ENCODE assay signal across 1 cellular context in the genomic region with DNA sequence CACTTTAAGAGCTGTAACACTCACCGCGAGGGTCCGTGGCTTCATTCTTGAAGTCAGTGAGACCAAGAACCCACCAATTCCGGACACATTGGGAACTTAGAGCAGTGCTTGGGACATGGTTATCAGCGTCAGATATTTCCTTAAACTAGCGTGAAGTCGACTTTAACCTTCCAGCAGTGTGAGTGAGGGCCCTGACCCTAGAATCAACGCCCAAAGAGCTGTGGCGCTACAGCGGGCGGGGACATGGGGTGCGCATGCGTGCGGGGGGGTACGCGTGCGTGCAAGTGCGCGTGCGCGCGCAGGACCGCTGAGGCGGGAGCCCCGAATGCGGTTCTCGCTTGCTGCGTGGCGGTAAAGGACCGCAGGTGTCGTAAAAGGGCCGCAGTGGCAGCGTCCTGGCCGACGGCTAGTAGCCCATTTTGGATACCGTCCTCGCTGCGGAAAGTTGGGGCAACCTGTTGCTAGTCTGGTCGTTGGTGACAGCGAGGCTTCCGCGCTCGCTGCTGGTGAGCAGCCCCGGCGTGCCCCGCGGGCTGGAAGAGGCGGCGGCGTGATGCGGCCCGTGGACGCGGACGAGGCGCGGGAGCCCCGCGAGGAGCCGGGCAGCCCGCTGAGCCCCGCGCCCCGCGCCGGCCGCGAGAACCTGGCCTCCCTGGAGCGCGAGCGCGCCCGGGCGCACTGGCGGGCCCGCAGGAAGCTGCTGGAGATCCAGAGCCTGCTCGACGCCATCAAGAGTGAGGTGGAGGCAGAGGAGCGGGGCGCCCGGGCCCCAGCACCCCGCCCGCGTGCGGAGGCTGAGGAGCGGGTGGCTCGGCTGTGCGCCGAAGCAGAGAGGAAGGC.
TF ChIP-seq lines count a peak whose summit lies in the region.

No MANE protein-coding gene starts in this region.

TF ChIP-seq in H1, 55 proteins besides CTCF, POLR2A, EP300 and RAD21:
- TF ChIP-seq, protein P1, sequence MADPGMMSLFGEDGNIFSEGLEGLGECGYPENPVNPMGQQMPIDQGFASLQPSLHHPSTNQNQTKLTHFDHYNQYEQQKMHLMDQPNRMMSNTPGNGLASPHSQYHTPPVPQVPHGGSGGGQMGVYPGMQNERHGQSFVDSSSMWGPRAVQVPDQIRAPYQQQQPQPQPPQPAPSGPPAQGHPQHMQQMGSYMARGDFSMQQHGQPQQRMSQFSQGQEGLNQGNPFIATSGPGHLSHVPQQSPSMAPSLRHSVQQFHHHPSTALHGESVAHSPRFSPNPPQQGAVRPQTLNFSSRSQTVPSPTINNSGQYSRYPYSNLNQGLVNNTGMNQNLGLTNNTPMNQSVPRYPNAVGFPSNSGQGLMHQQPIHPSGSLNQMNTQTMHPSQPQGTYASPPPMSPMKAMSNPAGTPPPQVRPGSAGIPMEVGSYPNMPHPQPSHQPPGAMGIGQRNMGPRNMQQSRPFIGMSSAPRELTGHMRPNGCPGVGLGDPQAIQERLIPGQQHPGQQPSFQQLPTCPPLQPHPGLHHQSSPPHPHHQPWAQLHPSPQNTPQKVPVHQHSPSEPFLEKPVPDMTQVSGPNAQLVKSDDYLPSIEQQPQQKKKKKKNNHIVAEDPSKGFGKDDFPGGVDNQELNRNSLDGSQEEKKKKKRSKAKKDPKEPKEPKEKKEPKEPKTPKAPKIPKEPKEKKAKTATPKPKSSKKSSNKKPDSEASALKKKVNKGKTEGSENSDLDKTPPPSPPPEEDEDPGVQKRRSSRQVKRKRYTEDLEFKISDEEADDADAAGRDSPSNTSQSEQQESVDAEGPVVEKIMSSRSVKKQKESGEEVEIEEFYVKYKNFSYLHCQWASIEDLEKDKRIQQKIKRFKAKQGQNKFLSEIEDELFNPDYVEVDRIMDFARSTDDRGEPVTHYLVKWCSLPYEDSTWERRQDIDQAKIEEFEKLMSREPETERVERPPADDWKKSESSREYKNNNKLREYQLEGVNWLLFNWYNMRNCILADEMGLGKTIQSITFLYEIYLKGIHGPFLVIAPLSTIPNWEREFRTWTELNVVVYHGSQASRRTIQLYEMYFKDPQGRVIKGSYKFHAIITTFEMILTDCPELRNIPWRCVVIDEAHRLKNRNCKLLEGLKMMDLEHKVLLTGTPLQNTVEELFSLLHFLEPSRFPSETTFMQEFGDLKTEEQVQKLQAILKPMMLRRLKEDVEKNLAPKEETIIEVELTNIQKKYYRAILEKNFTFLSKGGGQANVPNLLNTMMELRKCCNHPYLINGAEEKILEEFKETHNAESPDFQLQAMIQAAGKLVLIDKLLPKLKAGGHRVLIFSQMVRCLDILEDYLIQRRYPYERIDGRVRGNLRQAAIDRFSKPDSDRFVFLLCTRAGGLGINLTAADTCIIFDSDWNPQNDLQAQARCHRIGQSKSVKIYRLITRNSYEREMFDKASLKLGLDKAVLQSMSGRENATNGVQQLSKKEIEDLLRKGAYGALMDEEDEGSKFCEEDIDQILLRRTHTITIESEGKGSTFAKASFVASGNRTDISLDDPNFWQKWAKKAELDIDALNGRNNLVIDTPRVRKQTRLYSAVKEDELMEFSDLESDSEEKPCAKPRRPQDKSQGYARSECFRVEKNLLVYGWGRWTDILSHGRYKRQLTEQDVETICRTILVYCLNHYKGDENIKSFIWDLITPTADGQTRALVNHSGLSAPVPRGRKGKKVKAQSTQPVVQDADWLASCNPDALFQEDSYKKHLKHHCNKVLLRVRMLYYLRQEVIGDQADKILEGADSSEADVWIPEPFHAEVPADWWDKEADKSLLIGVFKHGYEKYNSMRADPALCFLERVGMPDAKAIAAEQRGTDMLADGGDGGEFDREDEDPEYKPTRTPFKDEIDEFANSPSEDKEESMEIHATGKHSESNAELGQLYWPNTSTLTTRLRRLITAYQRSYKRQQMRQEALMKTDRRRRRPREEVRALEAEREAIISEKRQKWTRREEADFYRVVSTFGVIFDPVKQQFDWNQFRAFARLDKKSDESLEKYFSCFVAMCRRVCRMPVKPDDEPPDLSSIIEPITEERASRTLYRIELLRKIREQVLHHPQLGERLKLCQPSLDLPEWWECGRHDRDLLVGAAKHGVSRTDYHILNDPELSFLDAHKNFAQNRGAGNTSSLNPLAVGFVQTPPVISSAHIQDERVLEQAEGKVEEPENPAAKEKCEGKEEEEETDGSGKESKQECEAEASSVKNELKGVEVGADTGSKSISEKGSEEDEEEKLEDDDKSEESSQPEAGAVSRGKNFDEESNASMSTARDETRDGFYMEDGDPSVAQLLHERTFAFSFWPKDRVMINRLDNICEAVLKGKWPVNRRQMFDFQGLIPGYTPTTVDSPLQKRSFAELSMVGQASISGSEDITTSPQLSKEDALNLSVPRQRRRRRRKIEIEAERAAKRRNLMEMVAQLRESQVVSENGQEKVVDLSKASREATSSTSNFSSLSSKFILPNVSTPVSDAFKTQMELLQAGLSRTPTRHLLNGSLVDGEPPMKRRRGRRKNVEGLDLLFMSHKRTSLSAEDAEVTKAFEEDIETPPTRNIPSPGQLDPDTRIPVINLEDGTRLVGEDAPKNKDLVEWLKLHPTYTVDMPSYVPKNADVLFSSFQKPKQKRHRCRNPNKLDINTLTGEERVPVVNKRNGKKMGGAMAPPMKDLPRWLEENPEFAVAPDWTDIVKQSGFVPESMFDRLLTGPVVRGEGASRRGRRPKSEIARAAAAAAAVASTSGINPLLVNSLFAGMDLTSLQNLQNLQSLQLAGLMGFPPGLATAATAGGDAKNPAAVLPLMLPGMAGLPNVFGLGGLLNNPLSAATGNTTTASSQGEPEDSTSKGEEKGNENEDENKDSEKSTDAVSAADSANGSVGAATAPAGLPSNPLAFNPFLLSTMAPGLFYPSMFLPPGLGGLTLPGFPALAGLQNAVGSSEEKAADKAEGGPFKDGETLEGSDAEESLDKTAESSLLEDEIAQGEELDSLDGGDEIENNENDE (IDR thresholded peaks at IDR 0.05; ENCODE audit: insufficient replicate concordance, low read length): no peak
- TF ChIP-seq HDAC6 (IDR thresholded peaks at IDR 0.05; ENCODE audit: low read depth, low read length) (no peak), FOSL1 (IDR thresholded peaks at IDR 0.05; ENCODE audit: insufficient read depth, low read depth, low read length) (no peak), CTBP2 (IDR thresholded peaks at IDR 0.05; ENCODE audit: borderline replicate concordance, insufficient read depth, insufficient read length, low read length) (no peak), PHF8 (conservative IDR thresholded peaks at IDR 0.05; ENCODE audit: low read depth, low read length) (0 out of 2 replicates have a peak, but pooled peaks have one; percentile 31), TAF7 (optimal IDR thresholded peaks at IDR 0.05; ENCODE audit: borderline replicate concordance, low read depth, low read length) (peak; percentile 89), TCF12 (IDR thresholded peaks at IDR 0.05; ENCODE audit: low read depth, low read length) (no peak), ZNF274 (IDR thresholded peaks at IDR 0.05; ENCODE audit: borderline replicate concordance, extremely low read depth, low read length) (no peak), GABPA (IDR thresholded peaks at IDR 0.05; ENCODE audit: borderline replicate concordance, insufficient read depth, low read length) (no peak), SP1 (IDR thresholded peaks at IDR 0.05; ENCODE audit: low read depth, low read length) (no peak), RXRA (IDR thresholded peaks at IDR 0.05; ENCODE audit: insufficient read depth, low read depth, low read length) (no peak), SIRT6 (IDR thresholded peaks at IDR 0.05; ENCODE audit: low read length) (no peak), KDM4A (IDR thresholded peaks at IDR 0.05; ENCODE audit: low read depth, low read length, severe bottlenecking) (peak; percentile 68), JUN (IDR thresholded peaks at IDR 0.05; ENCODE audit: low read depth, low read length) (no peak), NRF1 (IDR thresholded peaks at IDR 0.05; ENCODE audit: low read depth, low read length) (peak; percentile 97), GTF2F1 (IDR thresholded peaks at IDR 0.05; ENCODE audit: borderline replicate concordance, low read depth, low read length) (no peak), POU5F1 (IDR thresholded peaks at IDR 0.05; ENCODE audit: low read depth, low read length) (no peak), TAF1 (IDR thresholded peaks at IDR 0.05; ENCODE audit: low read depth, low read length) (peak; percentile 97), KDM5A (IDR thresholded peaks at IDR 0.05; ENCODE audit: low read length) (no peak), CBX8 (IDR thresholded peaks at IDR 0.05; ENCODE audit: borderline replicate concordance, low read depth, low read length) (no peak), BRCA1 (IDR thresholded peaks at IDR 0.05; ENCODE audit: low read depth, low read length) (no peak), SIN3A (conservative IDR thresholded peaks at IDR 0.05 in 1 of 2, IDR thresholded peaks at IDR 0.05 in 1 of 2; ENCODE audit: low read depth in 1 of 2, low read length in 2 of 2) (peak in 1 of 2 experiments; percentile 73; a peak in 2 of 4 replicates), JUND (IDR thresholded peaks at IDR 0.05; ENCODE audit: low read length) (no peak), RNF2 (IDR thresholded peaks at IDR 0.05; ENCODE audit: borderline replicate concordance, low read depth, low read length, missing control alignments, poor library complexity, severe bottlenecking) (no peak), RFX5 (IDR thresholded peaks at IDR 0.05; ENCODE audit: borderline replicate concordance, low read depth, low read length) (no peak), RBBP5 (IDR thresholded peaks at IDR 0.05; ENCODE audit: borderline replicate concordance, low read depth, low read length) (no peak), TEAD4 (IDR thresholded peaks at IDR 0.05; ENCODE audit: low read depth, low read length) (no peak), NANOG (IDR thresholded peaks at IDR 0.05; ENCODE audit: insufficient read depth, low read depth, low read length, poor library complexity, severe bottlenecking) (no peak), EGR1 (IDR thresholded peaks at IDR 0.05; ENCODE audit: borderline replicate concordance, low read depth, low read length) (no peak), SP4 (IDR thresholded peaks at IDR 0.05; ENCODE audit: low read length) (no peak), YY1 (IDR thresholded peaks at IDR 0.05; ENCODE audit: low read depth, low read length) (peak; percentile 86), KDM1A (IDR thresholded peaks at IDR 0.05; ENCODE audit: borderline replicate concordance, low read length) (no peak), ASH2L (IDR thresholded peaks at IDR 0.05; ENCODE audit: low read length) (peak; percentile 6), SP2 (IDR thresholded peaks at IDR 0.05; ENCODE audit: low read length) (no peak), CHD1 (IDR thresholded peaks at IDR 0.05; ENCODE audit: low read depth, low read length) (no peak), CEBPB (IDR thresholded peaks at IDR 0.05; ENCODE audit: low read depth, low read length) (no peak), TBP (IDR thresholded peaks at IDR 0.05; ENCODE audit: low read depth, low read length) (peak; percentile 92), CREB1 (IDR thresholded peaks at IDR 0.05) (peak; percentile 59), POLR2AphosphoS5 (IDR thresholded peaks at IDR 0.05; ENCODE audit: low read depth, low read length) (peak; percentile 92), MAFK (IDR thresholded peaks at IDR 0.05; ENCODE audit: low read depth, low read length) (no peak)
- TF ChIP-seq, protein P2, sequence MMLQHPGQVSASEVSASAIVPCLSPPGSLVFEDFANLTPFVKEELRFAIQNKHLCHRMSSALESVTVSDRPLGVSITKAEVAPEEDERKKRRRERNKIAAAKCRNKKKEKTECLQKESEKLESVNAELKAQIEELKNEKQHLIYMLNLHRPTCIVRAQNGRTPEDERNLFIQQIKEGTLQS (IDR thresholded peaks at IDR 0.05; ENCODE audit: insufficient read depth, low read depth, low read length): peak; percentile 78
- TF ChIP-seq, protein P3, sequence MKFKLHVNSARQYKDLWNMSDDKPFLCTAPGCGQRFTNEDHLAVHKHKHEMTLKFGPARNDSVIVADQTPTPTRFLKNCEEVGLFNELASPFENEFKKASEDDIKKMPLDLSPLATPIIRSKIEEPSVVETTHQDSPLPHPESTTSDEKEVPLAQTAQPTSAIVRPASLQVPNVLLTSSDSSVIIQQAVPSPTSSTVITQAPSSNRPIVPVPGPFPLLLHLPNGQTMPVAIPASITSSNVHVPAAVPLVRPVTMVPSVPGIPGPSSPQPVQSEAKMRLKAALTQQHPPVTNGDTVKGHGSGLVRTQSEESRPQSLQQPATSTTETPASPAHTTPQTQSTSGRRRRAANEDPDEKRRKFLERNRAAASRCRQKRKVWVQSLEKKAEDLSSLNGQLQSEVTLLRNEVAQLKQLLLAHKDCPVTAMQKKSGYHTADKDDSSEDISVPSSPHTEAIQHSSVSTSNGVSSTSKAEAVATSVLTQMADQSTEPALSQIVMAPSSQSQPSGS (IDR thresholded peaks at IDR 0.05; ENCODE audit: low read length): no peak
- TF ChIP-seq, protein P4, sequence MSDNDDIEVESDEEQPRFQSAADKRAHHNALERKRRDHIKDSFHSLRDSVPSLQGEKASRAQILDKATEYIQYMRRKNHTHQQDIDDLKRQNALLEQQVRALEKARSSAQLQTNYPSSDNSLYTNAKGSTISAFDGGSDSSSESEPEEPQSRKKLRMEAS (IDR thresholded peaks at IDR 0.05): peak; percentile 87
- TF ChIP-seq, protein P5, sequence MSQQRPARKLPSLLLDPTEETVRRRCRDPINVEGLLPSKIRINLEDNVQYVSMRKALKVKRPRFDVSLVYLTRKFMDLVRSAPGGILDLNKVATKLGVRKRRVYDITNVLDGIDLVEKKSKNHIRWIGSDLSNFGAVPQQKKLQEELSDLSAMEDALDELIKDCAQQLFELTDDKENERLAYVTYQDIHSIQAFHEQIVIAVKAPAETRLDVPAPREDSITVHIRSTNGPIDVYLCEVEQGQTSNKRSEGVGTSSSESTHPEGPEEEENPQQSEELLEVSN (IDR thresholded peaks at IDR 0.05): peak; percentile 91
- TF ChIP-seq, protein P6, sequence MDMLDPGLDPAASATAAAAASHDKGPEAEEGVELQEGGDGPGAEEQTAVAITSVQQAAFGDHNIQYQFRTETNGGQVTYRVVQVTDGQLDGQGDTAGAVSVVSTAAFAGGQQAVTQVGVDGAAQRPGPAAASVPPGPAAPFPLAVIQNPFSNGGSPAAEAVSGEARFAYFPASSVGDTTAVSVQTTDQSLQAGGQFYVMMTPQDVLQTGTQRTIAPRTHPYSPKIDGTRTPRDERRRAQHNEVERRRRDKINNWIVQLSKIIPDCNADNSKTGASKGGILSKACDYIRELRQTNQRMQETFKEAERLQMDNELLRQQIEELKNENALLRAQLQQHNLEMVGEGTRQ (IDR thresholded peaks at IDR 0.05; ENCODE audit: low read length): no peak
